Comparison of ENCODE assay signal across 8 cellular contexts in the genomic region with DNA sequence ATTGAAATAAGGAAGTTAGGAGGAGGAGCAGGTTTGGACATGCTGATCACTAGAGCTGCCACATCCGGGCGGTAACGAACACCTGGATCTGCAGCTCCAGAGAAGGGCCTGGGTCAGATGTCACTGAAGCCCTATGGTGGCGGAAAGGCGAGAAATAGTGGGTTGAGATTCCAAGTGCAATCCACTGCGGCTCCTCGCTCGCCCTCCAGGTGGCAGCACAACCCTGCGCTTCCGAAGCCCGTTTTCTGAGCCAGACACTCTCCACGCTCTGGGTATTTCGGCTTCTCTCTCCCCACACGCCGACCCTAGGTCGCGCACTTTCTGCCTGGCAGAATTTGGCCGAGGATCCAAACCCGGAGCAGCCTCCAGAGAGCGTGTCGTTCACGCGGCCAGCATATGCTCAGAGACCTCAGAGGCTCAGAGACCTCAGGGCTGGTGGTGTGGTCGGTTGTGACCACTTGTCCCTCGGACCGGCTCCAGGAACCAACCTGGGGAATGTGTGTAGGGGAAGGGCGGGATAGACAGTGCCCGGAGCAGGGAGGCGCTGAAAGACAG. TPM values are rescaled to one million over a fixed set of nuclear protein-coding genes. Genes with fewer than 3 reads are reported as not detected.
A peak's percentile ranks its signal among the peaks of the same experiment; 100 is the strongest.
DNase-seq lines count a peak whose midpoint lies in the region; ATAC-seq and TF ChIP-seq lines count a peak whose summit lies in the region.

No MANE protein-coding gene starts in this region.

- no CpG with 5 or more reads among the region's 29 CpGs for WGBS in neuronal stem cell (ENCODE audit: extremely low coverage in 2 of 2, insufficient read length in 2 of 2, insufficient replicate concordance in 1 of 2), 2 donors

- no peak overlapping the region for H3K9ac ChIP-seq in neuronal stem cell (ENCODE audit: low read depth, low read length, poor library complexity)

- no peak overlapping the region for H2BK5ac ChIP-seq in neuronal stem cell (ENCODE audit: low read length)

- H3K27me3 ChIP-seq in neuronal stem cell (ENCODE audit: control insufficient read depth in 3 of 3, insufficient read depth in 3 of 3, low read depth in 1 of 3, low read length in 3 of 3) = peaks cover 0 to 18% (median 9%) of the 10 kb centered on the region in 3 experiments

- no peak overlapping the region for H3K27ac ChIP-seq in neuronal stem cell (replicated peaks; ENCODE audit: low read length)

- peak overlapping the region; percentile 6 for H3K23ac ChIP-seq in neuronal stem cell (ENCODE audit: low read depth, low read length, poor library complexity)

- peaks cover 2% of the 10 kb centered on the region in 2 donors for H3K36me3 ChIP-seq in neuronal stem cell (replicated peaks in 1 of 2; ENCODE audit: control insufficient read depth in 2 of 2, insufficient read depth in 2 of 2, low read length in 2 of 2)

- ATAC-seq in GM21381 (IDR thresholded peaks at IDR 0.05; ENCODE audit: unreplicated experiment) = peak; percentile 40

- no peaks in the 10 kb centered on the region for H3K9me3 ChIP-seq in neuronal stem cell (replicated peaks in 1 of 2; ENCODE audit: control insufficient read depth in 2 of 2, insufficient read depth in 1 of 2, low read depth in 1 of 2, low read length in 2 of 2)

- H3K14ac ChIP-seq in neuronal stem cell (ENCODE audit: low read length) = no peak overlapping the region

- H3K4me2 ChIP-seq in neuronal stem cell (ENCODE audit: insufficient read depth, low read length, poor library complexity, severe bottlenecking) = peak overlapping the region; percentile 94

- H2BK12ac ChIP-seq in neuronal stem cell (ENCODE audit: low read length) = no peak overlapping the region

- no peak overlapping the region for H3K4ac ChIP-seq in neuronal stem cell (ENCODE audit: low read length)

- in situ Hi-C loops in SK-MEL-5 (cut with HindIII; ENCODE audit: low pct_unique_long_range_greater_than_20kb, low sequenced_read_pairs) = no loop called here

- no peak overlapping the region for H4K91ac ChIP-seq in neuronal stem cell (ENCODE audit: low read depth, low read length, poor library complexity)

- H2AK5ac ChIP-seq in neuronal stem cell (ENCODE audit: low read depth, low read length) = no peak overlapping the region

- no peak overlapping the region for H2BK15ac ChIP-seq in neuronal stem cell (ENCODE audit: low read length)

- peaks cover 9 to 16% of the 10 kb centered on the region in 2 donors for H3K4me1 ChIP-seq in neuronal stem cell (ENCODE audit: control insufficient read depth in 2 of 2, insufficient read depth in 1 of 2, low read depth in 1 of 2, low read length in 2 of 2)

- peaks cover 3% of the 10 kb centered on the region for H3K79me1 ChIP-seq in neuronal stem cell (ENCODE audit: low read depth, low read length)

- H4K8ac ChIP-seq in neuronal stem cell (ENCODE audit: low read depth, low read length) = no peak overlapping the region

- peak overlapping the region; percentile 83 for H3K18ac ChIP-seq in neuronal stem cell (ENCODE audit: low read length)

- peak overlapping the region; percentile 52 to 68 for H3K4me3 ChIP-seq in neuronal stem cell (ENCODE audit: low read length in 2 of 2)

- peak overlapping the region; percentile 95 for H2AFZ ChIP-seq in neuronal stem cell (ENCODE audit: low read length)

- TF ChIP-seq CTCF in LNCAP (IDR thresholded peaks at IDR 0.05) = peak; percentile 94

- DNase-seq in CD1c-positive myeloid dendritic cell (ENCODE audit: extremely low spot score) (peak; percentile 84), SK-MEL-5 (ENCODE audit: low read depth, low spot score) (peak; percentile 84), foreskin melanocyte (peak; percentile 79), neuronal stem cell (ENCODE audit: low spot score) (peak; percentile 91), stromal cell of bone marrow (ENCODE audit: low read depth) (peak; percentile 42)
- DNase-seq in activated naive CD4-positive, alpha-beta T cell treated with Interleukin-2 at 50 U/mL for 16 hours = peak; percentile 88

- H2BK120ac ChIP-seq in neuronal stem cell (ENCODE audit: low read depth, low read length) = no peak overlapping the region

RNA-seq across cellular contexts. Expression of a gene that starts 0.9 kb away (rescaled TPM):
- total RNA-seq in SK-MEL-5 (2014; rRNA removed; shearing (Covaris generic)) = 0.79 and 1.1 TPM in 2 replicates
- polyA plus RNA-seq in SK-MEL-5 (2015; cell fraction: cytosol; rRNA removed) = 0.26 and 0.67 TPM in 2 replicates
- polyA plus RNA-seq in SK-MEL-5 (2015; cell fraction: nucleus; rRNA removed) = 0.76 and 1.6 TPM in 2 replicates
- 3.6 TPM for polyA plus RNA-seq in neuronal stem cell (2013, experiment 1 of 2)
- 3.5 TPM for polyA plus RNA-seq in neuronal stem cell (2013, experiment 2 of 2)

RNA-seq across cellular contexts. Expression of a gene that starts 13.8 kb away (rescaled TPM):
- 0.08 and 0.59 TPM in 2 replicates for total RNA-seq in SK-MEL-5 (2014; rRNA removed; shearing (Covaris generic))
- 1.7 and 2.7 TPM in 2 replicates for polyA plus RNA-seq in SK-MEL-5 (2015; cell fraction: cytosol; rRNA removed)
- 2.1 and 5.2 TPM in 2 replicates for polyA plus RNA-seq in SK-MEL-5 (2015; cell fraction: nucleus; rRNA removed)
- 7.6 TPM for polyA plus RNA-seq in neuronal stem cell (2013, experiment 1 of 2)
- polyA plus RNA-seq in neuronal stem cell (2013, experiment 2 of 2) = 7.5 TPM

RNA-seq across cellular contexts. Expression of a gene that starts 18.3 kb away (rescaled TPM):
- not detected in 2 replicates for total RNA-seq in SK-MEL-5 (2014; rRNA removed; shearing (Covaris generic))
- not detected in 2 replicates for polyA plus RNA-seq in SK-MEL-5 (2015; cell fraction: cytosol; rRNA removed)
- 0.26 TPM in 1 of 2 replicates, not detected in the other for polyA plus RNA-seq in SK-MEL-5 (2015; cell fraction: nucleus; rRNA removed)
- 0.10 TPM for polyA plus RNA-seq in neuronal stem cell (2013, experiment 1 of 2)
- 0.11 TPM for polyA plus RNA-seq in neuronal stem cell (2013, experiment 2 of 2)

RNA-seq across cellular contexts. Expression of a gene that starts 26.8 kb away (rescaled TPM):
- total RNA-seq in SK-MEL-5 (2014; rRNA removed; shearing (Covaris generic)) = 839 and 914 TPM in 2 replicates
- polyA plus RNA-seq in SK-MEL-5 (2015; cell fraction: cytosol; rRNA removed) = 1,162 and 1,219 TPM in 2 replicates
- 294 and 354 TPM in 2 replicates for polyA plus RNA-seq in SK-MEL-5 (2015; cell fraction: nucleus; rRNA removed)
- polyA plus RNA-seq in neuronal stem cell (2013, experiment 1 of 2) = 383 TPM
- 383 TPM for polyA plus RNA-seq in neuronal stem cell (2013, experiment 2 of 2)

RNA-seq across cellular contexts. Expression of a gene that starts 28.6 kb away (rescaled TPM):
- total RNA-seq in SK-MEL-5 (2014; rRNA removed; shearing (Covaris generic)) = 43.8 and 58.7 TPM in 2 replicates
- polyA plus RNA-seq in SK-MEL-5 (2015; cell fraction: cytosol; rRNA removed) = 57.6 and 67.2 TPM in 2 replicates
- polyA plus RNA-seq in SK-MEL-5 (2015; cell fraction: nucleus; rRNA removed) = 63.5 and 80.9 TPM in 2 replicates
- polyA plus RNA-seq in neuronal stem cell (2013, experiment 1 of 2) = 63.8 TPM
- 61.6 TPM for polyA plus RNA-seq in neuronal stem cell (2013, experiment 2 of 2)
